3 cellular contexts compared by ENCODE assay signal in genomic region chr10:127951861-127952574, GRCh38.
TF ChIP-seq lines count a peak whose summit lies in the region.

No MANE protein-coding gene starts in this region.

TF ChIP-seq in A549, 52 proteins besides CTCF, POLR2A, EP300 and RAD21:
- TF ChIP-seq RARB (CRISPR knock-in tag; IDR thresholded peaks at IDR 0.05) (no peak), MYC (IDR thresholded peaks at IDR 0.05; ENCODE audit: borderline replicate concordance, low read length) (no peak), E2F6 (IDR thresholded peaks at IDR 0.05; ENCODE audit: borderline replicate concordance, low read depth) (no peak), MAFK (IDR thresholded peaks at IDR 0.05; ENCODE audit: partially characterized antibody) (peak; percentile 81), CHD2 (IDR thresholded peaks at IDR 0.05; ENCODE audit: low read length, partially characterized antibody) (no peak), FOSB (CRISPR knock-in tag; IDR thresholded peaks at IDR 0.05) (no peak), NFE2L2 (conservative IDR thresholded peaks at IDR 0.05; ENCODE audit: low read length) (no peak)

TF ChIP-seq in K562, 482 proteins besides CTCF, POLR2A, EP300 and RAD21:
- TF ChIP-seq FOXO4 (CRISPR knock-in tag; IDR thresholded peaks at IDR 0.05) (no peak), CREB3 (tag; conservative IDR thresholded peaks at IDR 0.05; ENCODE audit: low read depth) (no peak), KLF16 (IDR thresholded peaks at IDR 0.05) (no peak), MCM2 (IDR thresholded peaks at IDR 0.05; ENCODE audit: low read depth) (no peak), ESRRA (IDR thresholded peaks at IDR 0.05; ENCODE audit: borderline replicate concordance, low read depth) (no peak), CBFA2T3 (IDR thresholded peaks at IDR 0.05) (no peak), ZNF696 (CRISPR knock-in tag; conservative IDR thresholded peaks at IDR 0.05) (no peak), ATF7 (IDR thresholded peaks at IDR 0.05) (no peak), MTA3 (IDR thresholded peaks at IDR 0.05; ENCODE audit: borderline replicate concordance) (no peak), ARID3A (IDR thresholded peaks at IDR 0.05; ENCODE audit: borderline replicate concordance, low read depth, low read length) (no peak), ZNF134 (CRISPR knock-in tag; conservative IDR thresholded peaks at IDR 0.05) (no peak), CBFA2T2 (conservative IDR thresholded peaks at IDR 0.05) (no peak), ZNF140 (CRISPR knock-in tag; IDR thresholded peaks at IDR 0.05) (no peak), MAFF (IDR thresholded peaks at IDR 0.05; ENCODE audit: low read length) (peak; percentile 62), MAFK (IDR thresholded peaks at IDR 0.05; ENCODE audit: low read length) (peak; percentile 63; the same call in 1 of the 2 replicates), PPARD (CRISPR knock-in tag; IDR thresholded peaks at IDR 0.05) (no peak), L3MBTL2 (IDR thresholded peaks at IDR 0.05) (no peak), PHF8 (IDR thresholded peaks at IDR 0.05; ENCODE audit: borderline replicate concordance, low read length) (no peak), ZNF316 (IDR thresholded peaks at IDR 0.05) (peak; percentile 44)
TF ChIP-seq in K562: peak in this region for 3.

TF ChIP-seq in HepG2, 621 proteins besides CTCF, POLR2A, EP300 and RAD21:
- TF ChIP-seq MAFK (conservative IDR thresholded peaks at IDR 0.05 in 1 of 2, IDR thresholded peaks at IDR 0.05 in 1 of 2; ENCODE audit: low read length in 2 of 2), result peak; percentile 91 to 96
- TF ChIP-seq EHMT2 (IDR thresholded peaks at IDR 0.05; ENCODE audit: borderline replicate concordance, low read depth, low read length), result no peak
- peak; percentile 92 for TF ChIP-seq MAFF (IDR thresholded peaks at IDR 0.05; ENCODE audit: low read depth, low read length)
- TF ChIP-seq SKI (IDR thresholded peaks at IDR 0.05; ENCODE audit: partially characterized antibody), result no peak
- TF ChIP-seq ZNF704 (CRISPR knock-in tag; IDR thresholded peaks at IDR 0.05; ENCODE audit: borderline replicate concordance), result no peak
- TF ChIP-seq ZNF296 (CRISPR knock-in tag; conservative IDR thresholded peaks at IDR 0.05), result no peak
- TF ChIP-seq CBX5 (CRISPR knock-in tag; IDR thresholded peaks at IDR 0.05; ENCODE audit: borderline replicate concordance), result no peak
- no peak for TF ChIP-seq ZNF772 (CRISPR knock-in tag; IDR thresholded peaks at IDR 0.05)
- TF ChIP-seq STAG1 (CRISPR knock-in tag; IDR thresholded peaks at IDR 0.05), result no peak
